8 cellular contexts compared by ENCODE assay signal in genomic region chr12:57896139-57896436, GRCh38. TPM values are rescaled to one million over a fixed set of nuclear protein-coding genes. Genes with fewer than 3 reads are reported as not detected.
A peak's percentile ranks its signal among the peaks of the same experiment; 100 is the strongest.
DNase-seq lines count a peak whose midpoint lies in the region; ATAC-seq, FAIRE-seq and TF ChIP-seq lines count a peak whose summit lies in the region.

No MANE protein-coding gene starts in this region.

- no peaks in the 10 kb centered on the region for H3K27me3 ChIP-seq in keratinocyte (ENCODE audit: control insufficient read depth, extremely low read depth, insufficient read depth, low read length)

- H3K27ac ChIP-seq in keratinocyte (ENCODE audit: control insufficient read depth, insufficient read depth, low read length) (peak overlapping the region; percentile 23), temporal lobe (ENCODE audit: low read depth, low read length) (peak overlapping the region; percentile 97)

- H3K4me3 ChIP-seq in keratinocyte (ENCODE audit: control insufficient read depth in 2 of 3, extremely low read depth in 1 of 3, insufficient read depth in 2 of 3, low read depth in 1 of 3, low read length in 3 of 3): peak overlapping the region; percentile 38 to 64 (median 62)

- H4K20me1 ChIP-seq in keratinocyte (ENCODE audit: control insufficient read depth, extremely low read depth, insufficient read depth, low read length): no peaks in the 10 kb centered on the region

- peak overlapping the region; percentile 76 for H3K4me2 ChIP-seq in keratinocyte (ENCODE audit: control insufficient read depth, extremely low read depth, insufficient read depth, low read depth, low read length)

- peaks cover 34% of the 10 kb centered on the region for H3K4me1 ChIP-seq in keratinocyte (ENCODE audit: control insufficient read depth, extremely low read depth, insufficient read depth, low read length)

- H3K9ac ChIP-seq in keratinocyte (ENCODE audit: control insufficient read depth, extremely low read depth, insufficient read depth, low read length): peak overlapping the region; percentile 67

- no peak for TF ChIP-seq CTCF in keratinocyte (optimal IDR thresholded peaks at IDR 0.05 in 1 of 3, IDR thresholded peaks at IDR 0.05 in 1 of 3, conservative IDR thresholded peaks at IDR 0.05 in 1 of 3; ENCODE audit: extremely low read depth in 1 of 3, insufficient read depth in 2 of 3, low read length in 3 of 3)
- TF ChIP-seq CTCF in GM10266 (IDR thresholded peaks at IDR 0.05; ENCODE audit: control insufficient read depth, insufficient read depth, low read depth, missing control alignments): no peak

- H3K27me3 Mint-ChIP-seq in activated naive CD8-positive, alpha-beta T cell treated with anti-CD3 and anti-CD28 coated beads, Interleukin-2, amount 50 U/mL, for 24 hours: peaks cover 6% of the 10 kb centered on the region

- no peaks in the 10 kb centered on the region for H3K9me3 ChIP-seq in keratinocyte (ENCODE audit: control insufficient read depth, low read depth, low read length)

- no peaks in the 10 kb centered on the region for H3K79me2 ChIP-seq in keratinocyte (ENCODE audit: control insufficient read depth, insufficient read depth, low read length)

- dilution Hi-C loops in keratinocyte (cut with MboI; ENCODE audit: extremely low pct_ligation_motif_present, low sequenced_read_pairs): no loop called here

- H3K36me3 ChIP-seq in keratinocyte (ENCODE audit: control insufficient read depth in 2 of 2, extremely low read depth in 1 of 2, insufficient read depth in 2 of 2, low read length in 2 of 2): no peaks in the 10 kb centered on the region

- H3K27ac Mint-ChIP-seq in activated naive CD8-positive, alpha-beta T cell treated with anti-CD3 and anti-CD28 coated beads, Interleukin-2, amount 50 U/mL, for 24 hours: peak overlapping the region; percentile 67

- no peaks in the 10 kb centered on the region for H3K9me1 ChIP-seq in keratinocyte (ENCODE audit: control insufficient read depth, extremely low read depth, insufficient read depth, low read length)

- no peaks in the 10 kb centered on the region for H3K36me3 Mint-ChIP-seq in activated naive CD8-positive, alpha-beta T cell treated with anti-CD3 and anti-CD28 coated beads, Interleukin-2, amount 50 U/mL, for 24 hours (ENCODE audit: low read depth)

- H3K4me1 Mint-ChIP-seq in activated naive CD8-positive, alpha-beta T cell treated with anti-CD3 and anti-CD28 coated beads, Interleukin-2, amount 50 U/mL, for 24 hours: peaks cover 65% of the 10 kb centered on the region

- no peaks in the 10 kb centered on the region for H3K9me3 Mint-ChIP-seq in activated naive CD8-positive, alpha-beta T cell treated with anti-CD3 and anti-CD28 coated beads, Interleukin-2, amount 50 U/mL, for 24 hours

- no peak for ATAC-seq in activated naive CD8-positive, alpha-beta T cell treated with anti-CD3 and anti-CD28 coated beads, Interleukin-2, amount 50 U/mL, for 24 hours

- H2AFZ ChIP-seq in keratinocyte (ENCODE audit: control insufficient read depth, low read length): peak overlapping the region; percentile 54

- no peak for FAIRE-seq in keratinocyte (lab: Jason Lieb, UNC)

- H3K4me3 Mint-ChIP-seq in activated naive CD8-positive, alpha-beta T cell treated with anti-CD3 and anti-CD28 coated beads, Interleukin-2, amount 50 U/mL, for 24 hours: peak overlapping the region; percentile 62

- DNase-seq in NCI-H748 (lab: John Stamatoyannopoulos, UW; ENCODE audit: unreplicated experiment) (peak; percentile 36), NCI-H748 treated with DMSO at 0.1 percent for 48 hours (lab: John Stamatoyannopoulos, UW) (no peak), keratinocyte (ENCODE audit: low read depth, low spot score) (no peak), GM10266 (ENCODE audit: extremely low spot score) (no peak), cerebellum (ENCODE audit: low spot score) (no peak)
- DNase-seq in activated naive CD8-positive, alpha-beta T cell treated with anti-CD3 and anti-CD28 coated beads, Interleukin-2, amount 50 U/mL, for 24 hours: no peak
- DNase-seq in activated CD4-positive, CD25-positive, alpha-beta regulatory T cell (lab: John Stamatoyannopoulos, UW): no peak

RNA-seq across cellular contexts. Expression of gene ATP23, which starts 45.3 kb away (rescaled TPM):
- 8.3 to 12.2 TPM (median 8.7 TPM) in 3 replicates for polyA plus RNA-seq in keratinocyte
- polyA plus RNA-seq in keratinocyte (2011; ENCODE audit: low read depth): 1.5 TPM
- 6.4 and 8.1 TPM in 2 replicates for polyA plus RNA-seq in keratinocyte (2011; cell fraction: cytosol; rRNA removed)
- polyA plus RNA-seq in keratinocyte (2011; cell fraction: nucleus; rRNA removed): 2.3 and 2.8 TPM in 2 replicates
- polyA plus RNA-seq in keratinocyte (2012; ENCODE audit: low replicate concordance): 2.8 and 5.7 TPM in 2 replicates
- 0.69 to 2.1 TPM (median 2.1 TPM) in 3 replicates for polyA minus RNA-seq in keratinocyte
- polyA minus RNA-seq in keratinocyte (2011; cell fraction: cytosol; rRNA and poly(A)+ RNA removed): 3.3 TPM
- polyA minus RNA-seq in keratinocyte (2011; cell fraction: nucleus; rRNA and poly(A)+ RNA removed): 0.47 and 0.53 TPM in 2 replicates
- total RNA-seq in temporal lobe (7.1 TPM), cerebellum (6.0 TPM)

RNA-seq across cellular contexts. Expression of gene CTDSP2, which starts 49.6 kb away (rescaled TPM):
- polyA plus RNA-seq in keratinocyte: 39.0 to 75.0 TPM (median 54.6 TPM) in 3 replicates
- 38.5 TPM for polyA plus RNA-seq in keratinocyte (2011; ENCODE audit: low read depth)
- 61.4 and 68.1 TPM in 2 replicates for polyA plus RNA-seq in keratinocyte (2011; cell fraction: cytosol; rRNA removed)
- polyA plus RNA-seq in keratinocyte (2011; cell fraction: nucleus; rRNA removed): 62.6 and 66.0 TPM in 2 replicates
- 35.0 and 54.1 TPM in 2 replicates for polyA plus RNA-seq in keratinocyte (2012; ENCODE audit: low replicate concordance)
- polyA minus RNA-seq in keratinocyte: 72.9 to 174 TPM (median 107 TPM) in 3 replicates
- polyA minus RNA-seq in keratinocyte (2011; cell fraction: cytosol; rRNA and poly(A)+ RNA removed): 36.8 TPM
- polyA minus RNA-seq in keratinocyte (2011; cell fraction: nucleus; rRNA and poly(A)+ RNA removed): 28.5 and 40.3 TPM in 2 replicates
- total RNA-seq in temporal lobe (22.9 TPM), cerebellum (38.6 TPM)
